30 cellular contexts compared by ENCODE assay signal in genomic region chr10:25907247-25907646, GRCh38. TPM values are rescaled to one million over a fixed set of nuclear protein-coding genes. Genes with fewer than 3 reads are reported as not detected.
"Had no signal": no experiment of that assay in that cellular context is flagged by ENCODE, and none has a peak within 500 bp of the region (broad histone marks: within the 10 kb centered on the region; RNA-seq: fewer than 3 reads in every experiment).

No MANE protein-coding gene starts in this region.

- H3K36me3 Mint-ChIP-seq: memory B cell; naive B cell; natural killer cell treated with Interleukin-12 subunit alpha and Interleukin-12 subunit beta and Interleukin-15 and Interleukin-18, amount 100 ng/mL, for 72 hours; stimulated activated memory B cell treated with anti-CD40 and anti-IgM and Interleukin-4, amounts not matched to agents 10 μg/mL and 1 μg/mL and 100 μg/mL, for 72 hours had no signal

- H3K9me3 Mint-ChIP-seq: dendritic cell treated with granulocyte-macrophage colony-stimulating factor and Interleukin-4, amounts not matched to agents 40 ng/mL and 50 ng/mL, for 4 days; memory B cell had no signal

- H3K27me3 ChIP-seq: colonic mucosa, foreskin keratinocyte, heart right ventricle, ovary, sigmoid colon, tibial nerve, upper lobe of left lung had no signal

- H3K27ac ChIP-seq: colonic mucosa, epithelial cell of prostate, foreskin keratinocyte, gastroesophageal sphincter, heart right ventricle, ovary, sigmoid colon, thoracic aorta, tibial nerve, upper lobe of left lung had no signal

- H3K36me3 ChIP-seq: colonic mucosa, gastroesophageal sphincter, heart right ventricle, ovary, sigmoid colon, thoracic aorta, tibial nerve, upper lobe of left lung had no signal

- H3K4me1 ChIP-seq: colonic mucosa, foreskin keratinocyte, gastroesophageal sphincter, heart right ventricle, sigmoid colon, tibial nerve, upper lobe of left lung had no signal

- H3K27ac Mint-ChIP-seq: dendritic cell treated with granulocyte-macrophage colony-stimulating factor and Interleukin-4, amounts not matched to agents 40 ng/mL and 50 ng/mL, for 4 days; endodermal cell; memory B cell; mesothelial cell of epicardium; natural killer cell treated with Interleukin-12 subunit alpha and Interleukin-12 subunit beta and Interleukin-15 and Interleukin-18, amount 100 ng/mL, for 72 hours; stimulated activated memory B cell treated with anti-CD40 and anti-IgM and Interleukin-4, amounts not matched to agents 10 μg/mL and 1 μg/mL and 100 μg/mL, for 72 hours; stimulated activated naive CD8-positive, alpha-beta T cell treated with anti-CD3 and anti-CD28 coated beads, Interleukin-15, Interleukin-2, amounts not matched to agents 100 ng/mL and 50 ng/mL, for 24 hours had no signal

- H3K27me3 Mint-ChIP-seq: dendritic cell treated with granulocyte-macrophage colony-stimulating factor and Interleukin-4, amounts not matched to agents 40 ng/mL and 50 ng/mL, for 4 days; memory B cell; naive B cell had no signal

- H3K4me3 ChIP-seq: colonic mucosa, gastroesophageal sphincter, heart right ventricle, lung, mucosa of descending colon, ovary, sigmoid colon, thoracic aorta, tibial nerve, upper lobe of left lung had no signal

- H3K4me1 Mint-ChIP-seq: central memory CD8-positive, alpha-beta T cell had no signal

- DNase-seq: colonic mucosa; effector CD8-positive, alpha-beta T cell; endodermal cell; foreskin keratinocyte; heart right ventricle; hippocampal formation; mucosa of descending colon; naive B cell; occipital lobe; ovary; posterior cingulate gyrus; right cardiac atrium; sigmoid colon; stimulated activated CD4-positive, alpha-beta T cell treated with anti-CD3 and anti-CD28 coated beads, Interleukin-4, amount 100 ng/mL, for 4 hours; upper lobe of left lung had no signal

- H3K4me3 Mint-ChIP-seq: central memory CD8-positive, alpha-beta T cell; dendritic cell treated with granulocyte-macrophage colony-stimulating factor and Interleukin-4, amounts not matched to agents 40 ng/mL and 50 ng/mL, for 4 days; endodermal cell; memory B cell; mesothelial cell of epicardium; naive B cell; natural killer cell treated with Interleukin-12 subunit alpha and Interleukin-12 subunit beta and Interleukin-15 and Interleukin-18, amount 100 ng/mL, for 72 hours; stimulated activated memory B cell treated with anti-CD40 and anti-IgM and Interleukin-4, amounts not matched to agents 10 μg/mL and 1 μg/mL and 100 μg/mL, for 72 hours; stimulated activated naive CD8-positive, alpha-beta T cell treated with anti-CD3 and anti-CD28 coated beads, Interleukin-15, Interleukin-2, amounts not matched to agents 100 ng/mL and 50 ng/mL, for 24 hours had no signal

- H3K9me3 ChIP-seq: colonic mucosa, gastroesophageal sphincter, heart right ventricle, mucosa of descending colon, ovary, sigmoid colon, thoracic aorta, tibial nerve, upper lobe of left lung had no signal

RNA-seq across cellular contexts. Expression of gene MYO3A, which starts 26.8 kb away (rescaled TPM):
- total RNA-seq: chondrocyte; fibroblast of lung; foreskin keratinocyte; natural killer cell treated with Interleukin-12 subunit alpha and Interleukin-12 subunit beta and Interleukin-15 and Interleukin-18, amount 100 ng/mL, for 72 hours; pulmonary artery endothelial cell; right cardiac atrium had no signal
